Comparison of ENCODE assay signal across 8 cellular contexts in genomic region chr15:79970921-79971434, GRCh38.
DNase-seq lines count a peak whose midpoint lies in the region; ATAC-seq and TF ChIP-seq lines count a peak whose summit lies in the region.

Gene BCL2A1 (minus strand): TSS chr15:79971196. CDS start chr15:79971119, 77 bp downstream.

- peak within 1 kb of the TSS; percentile 26 for H3K4me3 ChIP-seq in coronary artery

- H3K27ac ChIP-seq in coronary artery: no peak within 1 kb of the TSS

- peak; percentile 60 for ATAC-seq in HG03469 (IDR thresholded peaks at IDR 0.05; ENCODE audit: unreplicated experiment)

- DNase-seq in ACHN: peak; percentile 31
- DNase-seq in UCSD-AML1 (lab: John Stamatoyannopoulos, UW; ENCODE audit: unreplicated experiment): peak; percentile 31
- DNase-seq in coronary artery (ENCODE audit: low spot score): no peak
- DNase-seq in putamen (ENCODE audit: low spot score): peak; percentile 61
- no peak for DNase-seq in NK-92 (lab: John Stamatoyannopoulos, UW; ENCODE audit: unreplicated experiment)
- DNase-seq in retina: no peak

- TF ChIP-seq CTCF in coronary artery (IDR thresholded peaks at IDR 0.05): no peak

- TF ChIP-seq POLR2A in GM19099 (IDR thresholded peaks at IDR 0.05; ENCODE audit: extremely low read depth, insufficient read length, low read depth): peak; percentile 89

- in situ Hi-C loops in ACHN (cut with HindIII; ENCODE audit: low pct_ligation_motif_present, low pct_unique_long_range_greater_than_20kb, low sequenced_read_pairs): no loop called here

Comparison
In these comparisons a context has a peak if more than half of its experiments do, and no peak if none do; other contexts are left out.
1. DNase-seq: peak in ACHN (single experiment), UCSD-AML1 (single experiment) and putamen (single experiment); none in coronary artery (single experiment), NK-92 (single experiment) and retina (single experiment).